Comparison of ENCODE assay signal across 22 cellular contexts in genomic region chr7:103932389-103932788, GRCh38. TPM values are rescaled to one million over a fixed set of nuclear protein-coding genes. Genes with fewer than 3 reads are reported as not detected.
DNase-seq lines count a peak whose midpoint lies in the region; TF ChIP-seq lines count a peak whose summit lies in the region.
"Had no signal": no experiment of that assay in that cellular context is flagged by ENCODE, and none has a peak within 500 bp of the region (broad histone marks: within the 10 kb centered on the region; RNA-seq: fewer than 3 reads in every experiment).

No MANE protein-coding gene starts in this region.

- DNase-seq in DMS53 (lab: John Stamatoyannopoulos, UW) (peak; percentile 46), DMS53 treated with DMSO at 0.1 percent for 48 hours (lab: John Stamatoyannopoulos, UW; ENCODE audit: unreplicated experiment) (no peak), NCI-H82 (lab: John Stamatoyannopoulos, UW) (peak; percentile 15), NCI-H82 treated with DMSO at 0.1 percent for 48 hours (lab: John Stamatoyannopoulos, UW; ENCODE audit: unreplicated experiment) (no peak), NCI-H69 (lab: John Stamatoyannopoulos, UW) (peak; percentile 30), iPS-NIHi11 (ENCODE audit: low spot score) (peak; percentile 17), glutamatergic neuron (no peak), globus pallidus (ENCODE audit: low spot score) (no peak)
- DNase-seq: 8988T, ACHN, BE2C, DND-41, Kasumi-1, NCI-H1092 treated with DMSO at 0.1 percent for 48 hours, NCI-H146, NCI-H1930, NCI-H526, Right ventricle myocardium superior, RPMI8226, T-helper 2 cell had no signal

- TF ChIP-seq CTCF in glutamatergic neuron (IDR thresholded peaks at IDR 0.05; ENCODE audit: partially characterized antibody, unreplicated experiment) = no peak

- H3K4me1 Mint-ChIP-seq in glutamatergic neuron (ENCODE audit: low read depth, unreplicated experiment) = no peaks in the 10 kb centered on the region
- H3K4me1 Mint-ChIP-seq: CD14-positive monocyte had no signal

- H3K9me3 Mint-ChIP-seq in glutamatergic neuron (ENCODE audit: unreplicated experiment) = no peaks in the 10 kb centered on the region

- H3K4me3 Mint-ChIP-seq in glutamatergic neuron (ENCODE audit: unreplicated experiment) = no peak overlapping the region
- H3K4me3 Mint-ChIP-seq: CD14-positive monocyte had no signal

- H3K36me3 Mint-ChIP-seq in glutamatergic neuron (ENCODE audit: unreplicated experiment) = no peaks in the 10 kb centered on the region
- H3K36me3 Mint-ChIP-seq: CD14-positive monocyte had no signal

- no peaks in the 10 kb centered on the region for H3K27me3 Mint-ChIP-seq in glutamatergic neuron (ENCODE audit: unreplicated experiment)

- no peak overlapping the region for H3K27ac Mint-ChIP-seq in glutamatergic neuron (ENCODE audit: unreplicated experiment)

RNA-seq across cellular contexts. Expression of gene RELN, which starts 57.1 kb away (rescaled TPM):
- 5.7 TPM for total RNA-seq in glutamatergic neuron (ENCODE audit: unreplicated experiment)
- total RNA-seq: H4 had no signal

Comparison
In these comparisons a context has a peak if more than half of its experiments do, and no peak if none do; other contexts are left out.
1. DNase-seq: peak in DMS53 (single experiment), NCI-H82 (single experiment), NCI-H69 (single experiment) and iPS-NIHi11 (single experiment); none in DMS53 treated with DMSO at 0.1 percent for 48 hours (single experiment), NCI-H82 treated with DMSO at 0.1 percent for 48 hours (single experiment), glutamatergic neuron (single experiment) and globus pallidus (single experiment).